ENCODE assay signal across 28 cellular contexts in genomic region chr5:33604503-33604902, GRCh38.
"Had no signal": no experiment of that assay in that cellular context is flagged by ENCODE, and none has a peak within 500 bp of the region (broad histone marks: within the 10 kb centered on the region; RNA-seq: fewer than 3 reads in every experiment).

No MANE protein-coding gene starts in this region.

- H3K36me3 ChIP-seq: stomach, suprapubic skin, thoracic aorta, thyroid gland, tibial artery, tibial nerve, transverse colon, upper lobe of left lung, uterus, vagina had no signal

- H3K27me3 Mint-ChIP-seq: stimulated activated naive B cell treated with anti-CD40 and anti-IgM and Interleukin-4, amounts not matched to agents 10 μg/mL and 1 μg/mL and 100 μg/mL, for 72 hours; type B pancreatic cell had no signal

- H3K9me3 Mint-ChIP-seq: stimulated activated effector memory CD8-positive, alpha-beta T cell treated with anti-CD3 and anti-CD28 coated beads, Interleukin-12 subunit alpha, Interleukin-12 subunit beta, amount 100 ng/mL, for 72 hours; stimulated activated memory B cell treated with anti-CD40 and anti-IgM and Interleukin-4, amounts not matched to agents 10 μg/mL and 1 μg/mL and 100 μg/mL, for 72 hours; stimulated activated naive B cell treated with anti-CD40 and anti-IgM and Interleukin-4, amounts not matched to agents 10 μg/mL and 1 μg/mL and 100 μg/mL, for 72 hours; stimulated activated naive CD8-positive, alpha-beta T cell treated with anti-CD3 and anti-CD28 coated beads, Interleukin-15, amount 100 ng/mL, for 72 hours; stimulated activated naive CD8-positive, alpha-beta T cell treated with anti-CD3 and anti-CD28 coated beads, Interleukin-15, Interleukin-2, amounts not matched to agents 100 ng/mL and 50 ng/mL, for 24 hours; type B pancreatic cell had no signal

- H3K9me3 ChIP-seq: stomach, suprapubic skin, testis, thoracic aorta, thyroid gland, tibial artery, tibial nerve, transverse colon, upper lobe of left lung, uterus, vagina had no signal

- DNase-seq: stimulated activated CD4-positive, alpha-beta T cell treated with anti-CD3 and anti-CD28 coated beads, Interleukin-2, amount 100 ng/mL, for 48 hours; stimulated activated CD4-positive, alpha-beta T cell treated with anti-CD3 and anti-CD28 coated beads, Interleukin-4, amount 100 ng/mL, for 1 hour; stimulated activated CD4-positive, alpha-beta T cell treated with anti-CD3 and anti-CD28 coated beads, Interleukin-4, amount 100 ng/mL, for 24 hours; stimulated activated CD4-positive, alpha-beta T cell treated with anti-CD3 and anti-CD28 coated beads, Interleukin-4, amount 100 ng/mL, for 4 hours; stimulated activated CD8-positive, alpha-beta memory T cell treated with anti-CD3 and anti-CD28 coated beads, Interleukin-4, amount 100 ng/mL, for 48 hours; stimulated activated naive B cell treated with anti-CD40 and anti-IgM and Interleukin-4, amounts not matched to agents 10 μg/mL and 1 μg/mL and 100 μg/mL, for 72 hours; stimulated activated naive CD4-positive, alpha-beta T cell; stimulated activated naive CD4-positive, alpha-beta T cell treated with Interleukin-2 at 50 U/mL for 16 hours; stimulated activated naive CD8-positive, alpha-beta T cell treated with anti-CD3 and anti-CD28 coated beads, Interleukin-15, amount 100 ng/mL, for 72 hours; stimulated activated naive CD8-positive, alpha-beta T cell treated with anti-CD3 and anti-CD28 coated beads, Interleukin-15, Interleukin-2, amounts not matched to agents 100 U/mL and 50 U/mL, for 24 hours; stomach; substantia nigra; testis; thyroid gland; tibial artery; transverse colon; trophoblast cell; upper lobe of left lung; uterus had no signal

- H3K4me1 ChIP-seq: suprapubic skin, testis, tibial artery, transverse colon, upper lobe of left lung, uterus, vagina had no signal

- H3K4me3 ChIP-seq: stomach, suprapubic skin, testis, thoracic aorta, thyroid gland, tibial artery, tibial nerve, transverse colon, upper lobe of left lung, uterus, vagina had no signal

- FAIRE-seq: urothelium cell line had no signal

- H3K4me3 Mint-ChIP-seq: stimulated activated effector memory CD8-positive, alpha-beta T cell treated with anti-CD3 and anti-CD28 coated beads, Interleukin-12 subunit alpha, Interleukin-12 subunit beta, amount 100 ng/mL, for 72 hours; stimulated activated memory B cell treated with anti-CD40 and anti-IgM and Interleukin-4, amounts not matched to agents 10 μg/mL and 1 μg/mL and 100 μg/mL, for 72 hours; stimulated activated naive B cell treated with anti-CD40 and anti-IgM and Interleukin-4, amounts not matched to agents 10 μg/mL and 1 μg/mL and 100 μg/mL, for 72 hours; stimulated activated naive CD8-positive, alpha-beta T cell treated with anti-CD3 and anti-CD28 coated beads, Interleukin-15, amount 100 ng/mL, for 72 hours; stimulated activated naive CD8-positive, alpha-beta T cell treated with anti-CD3 and anti-CD28 coated beads, Interleukin-15, Interleukin-2, amounts not matched to agents 100 ng/mL and 50 ng/mL, for 24 hours; type B pancreatic cell had no signal

- H3K27ac ChIP-seq: stomach, suprapubic skin, testis, thoracic aorta, tibial artery, tibial nerve, transverse colon, upper lobe of left lung, uterus, vagina had no signal

- ATAC-seq: stimulated activated effector memory CD8-positive, alpha-beta T cell treated with anti-CD3 and anti-CD28 coated beads, Interleukin-12 subunit alpha, Interleukin-12 subunit beta, amount 100 ng/mL, for 72 hours; stimulated activated memory B cell treated with anti-CD40 and anti-IgM and Interleukin-4, amounts not matched to agents 10 μg/mL and 1 μg/mL and 100 μg/mL, for 72 hours; stimulated activated naive B cell treated with anti-CD40 and anti-IgM and Interleukin-4, amounts not matched to agents 10 μg/mL and 1 μg/mL and 100 μg/mL, for 72 hours; stimulated activated naive CD8-positive, alpha-beta T cell treated with anti-CD3 and anti-CD28 coated beads, Interleukin-15, amount 100 ng/mL, for 72 hours; stimulated activated naive CD8-positive, alpha-beta T cell treated with anti-CD3 and anti-CD28 coated beads, Interleukin-15, Interleukin-2, amounts not matched to agents 100 U/mL and 50 U/mL, for 24 hours had no signal

- H3K4me1 Mint-ChIP-seq: stimulated activated effector memory CD8-positive, alpha-beta T cell treated with anti-CD3 and anti-CD28 coated beads, Interleukin-12 subunit alpha, Interleukin-12 subunit beta, amount 100 ng/mL, for 72 hours; stimulated activated memory B cell treated with anti-CD40 and anti-IgM and Interleukin-4, amounts not matched to agents 10 μg/mL and 1 μg/mL and 100 μg/mL, for 72 hours; stimulated activated naive B cell treated with anti-CD40 and anti-IgM and Interleukin-4, amounts not matched to agents 10 μg/mL and 1 μg/mL and 100 μg/mL, for 72 hours; stimulated activated naive CD8-positive, alpha-beta T cell treated with anti-CD3 and anti-CD28 coated beads, Interleukin-15, amount 100 ng/mL, for 72 hours had no signal

- H3K36me3 Mint-ChIP-seq: stimulated activated effector memory CD8-positive, alpha-beta T cell treated with anti-CD3 and anti-CD28 coated beads, Interleukin-12 subunit alpha, Interleukin-12 subunit beta, amount 100 ng/mL, for 72 hours; stimulated activated memory B cell treated with anti-CD40 and anti-IgM and Interleukin-4, amounts not matched to agents 10 μg/mL and 1 μg/mL and 100 μg/mL, for 72 hours; stimulated activated naive B cell treated with anti-CD40 and anti-IgM and Interleukin-4, amounts not matched to agents 10 μg/mL and 1 μg/mL and 100 μg/mL, for 72 hours had no signal

- H3K27ac Mint-ChIP-seq: stimulated activated effector memory CD8-positive, alpha-beta T cell treated with anti-CD3 and anti-CD28 coated beads, Interleukin-12 subunit alpha, Interleukin-12 subunit beta, amount 100 ng/mL, for 72 hours; stimulated activated memory B cell treated with anti-CD40 and anti-IgM and Interleukin-4, amounts not matched to agents 10 μg/mL and 1 μg/mL and 100 μg/mL, for 72 hours; stimulated activated naive B cell treated with anti-CD40 and anti-IgM and Interleukin-4, amounts not matched to agents 10 μg/mL and 1 μg/mL and 100 μg/mL, for 72 hours; stimulated activated naive CD8-positive, alpha-beta T cell treated with anti-CD3 and anti-CD28 coated beads, Interleukin-15, Interleukin-2, amounts not matched to agents 100 ng/mL and 50 ng/mL, for 24 hours; type B pancreatic cell had no signal

- H3K27me3 ChIP-seq: stomach, suprapubic skin, testis, thyroid gland, tibial artery, tibial nerve, transverse colon, upper lobe of left lung, uterus, vagina had no signal
